In genomic region chr5:176245489-176245888, GRCh38 we compare ENCODE assay signal across 4 cellular contexts. TPM values are rescaled to one million over a fixed set of nuclear protein-coding genes. Genes with fewer than 3 reads are reported as not detected.
DNase-seq lines count a peak whose midpoint lies in the region; ATAC-seq, FAIRE-seq and TF ChIP-seq lines count a peak whose summit lies in the region.
"Not testable (repeated sequence)": the region's sequence is repeated elsewhere in the genome, so short reads cannot be mapped to it uniquely, and the experiment has no call there.

No MANE protein-coding gene starts in this region.

- TF ChIP-seq POLR2A in adrenal gland (IDR thresholded peaks at IDR 0.05); gastrocnemius medialis (IDR thresholded peaks at IDR 0.05): not testable (repeated sequence)

- H3K9me3 ChIP-seq in adrenal gland (replicated peaks in 1 of 3); gastrocnemius medialis: not testable (repeated sequence)

- FAIRE-seq in endometrium (lab: Jason Lieb, UNC) = peak; percentile 45

- TF ChIP-seq CTCF in adrenal gland (IDR thresholded peaks at IDR 0.05); gastrocnemius medialis (IDR thresholded peaks at IDR 0.05 in 4 of 5, conservative IDR thresholded peaks at IDR 0.05 in 1 of 5): not testable (repeated sequence)

- not testable (repeated sequence) for DNase-seq in adrenal gland, left colon, gastrocnemius medialis

- H3K36me3 ChIP-seq in adrenal gland (replicated peaks in 1 of 2); gastrocnemius medialis: not testable (repeated sequence)

- intact Hi-C loops in adrenal gland (cut with DNase I); left colon (cut with DNase I, micrococcal nuclease); gastrocnemius medialis (cut with DNase I; ENCODE audit: low total_unique reads): not testable (repeated sequence)

- H3K27me3 ChIP-seq in adrenal gland, gastrocnemius medialis: not testable (repeated sequence)

- peak overlapping the region in 4 of 5 donors; percentile 17 to 64 (median 52) for H3K27ac ChIP-seq in adrenal gland
- peak overlapping the region in 3 of 4 donors; percentile 5 to 40 (median 32) for H3K27ac ChIP-seq in gastrocnemius medialis

- in situ Hi-C loops in gastrocnemius medialis (cut with MboI; ENCODE audit: low sequenced_read_pairs in 4 of 4) = not testable (repeated sequence)

- peak; percentile 66 for ATAC-seq in left colon
- ATAC-seq in gastrocnemius medialis = not testable (repeated sequence)

- not testable (repeated sequence) for H3K4me1 ChIP-seq in adrenal gland (replicated peaks in 1 of 2); gastrocnemius medialis

- H3K4me3 ChIP-seq in adrenal gland = peak overlapping the region in 1 of 4 donors; percentile 24
- H3K4me3 ChIP-seq in gastrocnemius medialis = not testable (repeated sequence)

- WGBS in adrenal gland, 4 donors = 28 to 38% (median 35%) methylated on average over 4 to 5 of the region's 5 CpGs

RNA-seq across cellular contexts. Expression of gene SIMC1, which starts 7.3 kb away (rescaled TPM):
- total RNA-seq in adrenal gland = 10 to 100 TPM; 39.0 to 85.3 (median 47.7) TPM
- 10 to 100 TPM; 25.7 to 72.7 (median 43.5) TPM for polyA plus RNA-seq in adrenal gland
- 10 to 100 TPM; 22.5 to 28.7 TPM for total RNA-seq in left colon
- 10 to 100 TPM in 2 of 4 donors, 1 to 10 TPM in 2; 5.1 to 45.8 (median 11.5) TPM for total RNA-seq in gastrocnemius medialis
